In the genomic region with DNA sequence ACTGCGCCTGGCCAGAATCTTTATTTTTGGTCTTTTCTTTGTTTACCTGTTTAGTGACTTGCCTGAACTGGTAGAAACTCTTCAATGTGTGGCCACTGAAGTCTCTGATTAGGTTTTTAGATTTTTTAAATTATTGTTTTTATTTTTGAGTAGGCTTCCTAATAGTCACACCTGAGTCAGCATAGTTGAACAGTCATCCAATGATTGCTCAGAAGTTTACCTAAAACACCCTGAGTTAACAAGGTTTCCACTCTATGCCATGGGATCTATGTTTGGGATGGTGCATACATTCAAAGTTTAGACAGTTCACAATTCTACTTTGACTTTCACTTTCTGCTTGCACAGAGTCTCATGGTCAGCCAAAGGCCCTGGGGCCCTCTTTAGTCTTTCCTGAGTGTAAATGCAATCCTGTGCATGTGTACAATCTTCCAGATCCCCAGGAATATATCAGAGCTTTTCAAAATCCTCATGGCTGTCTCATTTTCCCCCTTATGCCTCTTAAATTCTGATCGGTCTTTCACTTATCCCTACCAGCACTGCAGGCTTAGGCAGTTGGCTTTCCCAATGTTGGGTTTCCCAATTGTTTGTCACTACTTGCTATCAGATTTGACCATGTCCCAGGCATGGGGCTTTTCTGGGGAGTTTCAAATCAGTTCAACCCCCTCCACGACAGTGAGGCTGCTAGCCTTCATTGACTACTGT, we compare ENCODE assay signal across 22 cellular contexts.
"Had no signal": no experiment of that assay in that cellular context is flagged by ENCODE, and none has a peak within 500 bp of the region (broad histone marks: within the 10 kb centered on the region; RNA-seq: fewer than 3 reads in every experiment).

No MANE protein-coding gene starts in this region.

- H3K27ac ChIP-seq: coronary artery, esophagus squamous epithelium, left lung, prostate gland, right atrium auricular region, testis, tibial artery, upper lobe of left lung had no signal

- H3K4me3 Mint-ChIP-seq: naive thymus-derived CD4-positive, alpha-beta T cell; nephron; stimulated activated memory B cell treated with anti-CD40 and anti-IgM and Interleukin-4, amounts not matched to agents 10 μg/mL and 1 μg/mL and 100 μg/mL, for 72 hours had no signal

- H3K4me1 Mint-ChIP-seq: naive thymus-derived CD4-positive, alpha-beta T cell; nephron; stimulated activated memory B cell treated with anti-CD40 and anti-IgM and Interleukin-4, amounts not matched to agents 10 μg/mL and 1 μg/mL and 100 μg/mL, for 72 hours had no signal

- H3K4me1 ChIP-seq: left lung, prostate gland, right atrium auricular region, testis, tibial artery, upper lobe of left lung had no signal

- H3K36me3 ChIP-seq: esophagus squamous epithelium, left lung, prostate gland, right atrium auricular region, tibial artery, upper lobe of left lung had no signal

- H3K4me3 ChIP-seq: coronary artery, esophagus squamous epithelium, left lung, prostate gland, right atrium auricular region, testis, tibial artery, upper lobe of left lung had no signal

- H3K27ac Mint-ChIP-seq: naive thymus-derived CD4-positive, alpha-beta T cell; nephron; stimulated activated memory B cell treated with anti-CD40 and anti-IgM and Interleukin-4, amounts not matched to agents 10 μg/mL and 1 μg/mL and 100 μg/mL, for 72 hours had no signal

- H3K9me3 ChIP-seq: left lung, prostate gland, testis, upper lobe of left lung had no signal

- DNase-seq: dermis blood vessel endothelial cell; effector memory CD4-positive, alpha-beta T cell; erythroblast; esophagus squamous epithelium; head of caudate nucleus; kidney; left lung; mesendoderm; midbrain; naive thymus-derived CD4-positive, alpha-beta T cell; nucleus accumbens; stimulated activated CD4-positive, alpha-beta T cell treated with anti-CD3 and anti-CD28 coated beads, Interleukin-4, amount 100 ng/mL, for 4 hours; stimulated activated naive CD8-positive, alpha-beta T cell treated with anti-CD3 and anti-CD28 coated beads, Interleukin-15, Interleukin-2, amounts not matched to agents 100 U/mL and 50 U/mL, for 24 hours; substantia nigra; testis; tibial artery; upper lobe of left lung had no signal

- H3K27me3 ChIP-seq: esophagus squamous epithelium, left lung, right atrium auricular region, testis, tibial artery, upper lobe of left lung had no signal

- H3K36me3 Mint-ChIP-seq: naive thymus-derived CD4-positive, alpha-beta T cell; stimulated activated memory B cell treated with anti-CD40 and anti-IgM and Interleukin-4, amounts not matched to agents 10 μg/mL and 1 μg/mL and 100 μg/mL, for 72 hours had no signal
